Comparison of ENCODE assay signal across 12 cellular contexts in the genomic region with DNA sequence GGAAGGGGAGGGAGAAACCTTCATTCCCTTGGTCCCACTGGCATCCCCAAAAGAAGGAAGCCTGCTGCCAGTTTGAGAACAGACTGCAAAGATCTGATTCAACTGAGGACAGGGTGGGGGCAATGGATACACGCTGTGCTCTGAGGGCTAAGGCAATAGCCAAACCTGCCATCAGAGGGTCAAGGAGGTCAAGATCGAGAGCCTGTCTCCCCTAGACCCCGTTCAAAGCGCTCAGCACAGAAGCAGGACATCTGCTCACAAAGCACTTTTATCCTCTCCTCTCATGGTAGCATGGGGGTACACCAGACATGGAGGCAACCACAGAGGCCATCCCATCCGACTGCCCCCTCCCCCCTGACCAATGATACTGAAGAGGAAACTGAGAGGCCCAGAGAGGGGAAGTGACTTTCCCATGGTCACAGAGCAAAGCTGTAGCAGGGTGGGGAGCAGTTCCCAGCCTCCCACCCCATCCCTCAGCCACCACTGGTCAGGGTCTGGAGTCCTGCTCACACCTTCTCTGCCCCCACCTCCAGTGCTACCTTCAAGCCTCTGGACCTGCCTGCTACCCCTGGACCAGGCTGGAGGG. TPM values are rescaled to one million over a fixed set of nuclear protein-coding genes. Genes with fewer than 3 reads are reported as not detected.
DNase-seq lines count a peak whose midpoint lies in the region; ATAC-seq and TF ChIP-seq lines count a peak whose summit lies in the region.
"Had no signal": no experiment of that assay in that cellular context is flagged by ENCODE, and none has a peak within 500 bp of the region (broad histone marks: within the 10 kb centered on the region; RNA-seq: fewer than 3 reads in every experiment).

No MANE protein-coding gene starts in this region.

- H3K9me3 ChIP-seq in SJSA1 (replicated peaks) (no peaks in the 10 kb centered on the region), stomach (no peaks in the 10 kb centered on the region)
- H3K9me3 ChIP-seq: MG63, thoracic aorta had no signal

- no peak overlapping the region for H3K27ac Mint-ChIP-seq in glutamatergic neuron (ENCODE audit: unreplicated experiment)

- peaks cover 14% of the 10 kb centered on the region for H3K4me1 Mint-ChIP-seq in glutamatergic neuron (ENCODE audit: low read depth, unreplicated experiment)

- H3K4me1 ChIP-seq in SJSA1 (replicated peaks): peaks cover 16% of the 10 kb centered on the region
- peaks cover 0 to 20% (median 4%) of the 10 kb centered on the region in 4 donors for H3K4me1 ChIP-seq in stomach

- 40 to 75% (median 54%) methylated on average over 3 to 5 of the region's 5 CpGs for WGBS in stomach, 5 donors

- peaks cover 9% of the 10 kb centered on the region for H3K36me3 Mint-ChIP-seq in glutamatergic neuron (ENCODE audit: unreplicated experiment)

- H3K27me3 Mint-ChIP-seq in glutamatergic neuron (ENCODE audit: unreplicated experiment): peaks cover 10% of the 10 kb centered on the region

- H3K4me3 ChIP-seq in SJSA1: no peak overlapping the region
- no peak overlapping the region for H3K4me3 ChIP-seq in stomach
- H3K4me3 ChIP-seq: MG63, thoracic aorta had no signal

- TF ChIP-seq CTCF in glutamatergic neuron (IDR thresholded peaks at IDR 0.05; ENCODE audit: partially characterized antibody, unreplicated experiment) (no peak), stomach (IDR thresholded peaks at IDR 0.05) (no peak)

- peak; percentile 27 for ATAC-seq in Right ventricle myocardium superior (ENCODE audit: poor library complexity)
- ATAC-seq in Right ventricle myocardium inferior: no peak
- no peak for ATAC-seq in HG03175 (IDR thresholded peaks at IDR 0.05; ENCODE audit: unreplicated experiment)
- ATAC-seq in HG03342 (IDR thresholded peaks at IDR 0.05; ENCODE audit: unreplicated experiment): no peak

- H3K27ac ChIP-seq in SJSA1: peak overlapping the region; percentile 61
- peak overlapping the region in 3 of 5 donors; percentile 30 to 42 (median 37) for H3K27ac ChIP-seq in stomach
- H3K27ac ChIP-seq: thoracic aorta had no signal

- H3K4me3 Mint-ChIP-seq in glutamatergic neuron (ENCODE audit: unreplicated experiment): peak overlapping the region; percentile 39

- peaks cover 2% of the 10 kb centered on the region for H3K9me3 Mint-ChIP-seq in glutamatergic neuron (ENCODE audit: unreplicated experiment)

- H3K27me3 ChIP-seq in SJSA1 (replicated peaks): no peaks in the 10 kb centered on the region
- peaks cover 0 to 42% (median 0%) of the 10 kb centered on the region in 3 donors for H3K27me3 ChIP-seq in stomach
- H3K27me3 ChIP-seq: MG63 had no signal

- intact Hi-C loops in Right ventricle myocardium superior (cut with DNase I) (no loop called here), Right ventricle myocardium inferior (cut with DNase I) (no loop called here), stomach (cut with DNase I; ENCODE audit: low total_unique reads) (loop anchor here (10.0 kb wide), 1 partner anchor 204 kb away; a partner anchor contains a TSS)

- TF ChIP-seq POLR2A in stomach (IDR thresholded peaks at IDR 0.05): no peak

- TF ChIP-seq EP300 in stomach (IDR thresholded peaks at IDR 0.05): no peak

- DNase-seq in Right ventricle myocardium superior: no peak
- DNase-seq in Right ventricle myocardium inferior (ENCODE audit: missing footprints): no peak
- DNase-seq in SJSA1 (ENCODE audit: low read depth in 1 of 2, low spot score in 2 of 2): no peak
- DNase-seq in glutamatergic neuron: no peak
- no peak for DNase-seq in stomach
- DNase-seq in GM19238 (ENCODE audit: insufficient read length, low spot score): no peak
- DNase-seq: NCI-H774, occipital lobe had no signal

- H3K36me3 ChIP-seq in SJSA1 (no peaks in the 10 kb centered on the region), stomach (no peaks in the 10 kb centered on the region)
- H3K36me3 ChIP-seq: MG63, thoracic aorta had no signal

RNA-seq across cellular contexts. Expression of a gene that starts 11.1 kb away (rescaled TPM):
- 0.91 TPM for total RNA-seq in Right ventricle myocardium superior
- total RNA-seq in Right ventricle myocardium inferior: 1.5 TPM
- 0.05 TPM in 1 of 2 replicates, not detected in the other for total RNA-seq in SJSA1 (2014; rRNA removed; shearing (Covaris generic))
- total RNA-seq in glutamatergic neuron (ENCODE audit: unreplicated experiment): 53.4 TPM
- 10 to 100 TPM in 2 of 5 donors, 1 to 10 TPM in 1, under 1 TPM in 2; 0.89 to 23.3 (median 3.9) TPM for total RNA-seq in stomach
- 1 to 10 TPM in 2 of 3 donors, under 1 TPM in 1; 0.68 to 2.7 (median 1.8) TPM for polyA plus RNA-seq in stomach

RNA-seq across cellular contexts. Expression of a gene that starts 45.2 kb away (rescaled TPM):
- 8.4 TPM for total RNA-seq in Right ventricle myocardium superior
- 9.1 TPM for total RNA-seq in Right ventricle myocardium inferior
- total RNA-seq in SJSA1 (2014; rRNA removed; shearing (Covaris generic)): 20.6 and 23.0 TPM in 2 replicates
- 24.1 TPM for total RNA-seq in glutamatergic neuron (ENCODE audit: unreplicated experiment)
- 10 to 100 TPM in 2 of 5 donors, 1 to 10 TPM in 3; 4.6 to 17.0 (median 8.8) TPM for total RNA-seq in stomach
- polyA plus RNA-seq in stomach: 1 to 10 TPM; 5.5 to 5.7 (median 5.5) TPM

RNA-seq across cellular contexts. Expression of a gene that starts 51.1 kb away (rescaled TPM):
- total RNA-seq in Right ventricle myocardium superior (4.0 TPM), Right ventricle myocardium inferior (5.1 TPM), glutamatergic neuron (ENCODE audit: unreplicated experiment) (79.1 TPM), stomach (10 to 100 TPM in 2 of 5 donors, 1 to 10 TPM in 3; 2.2 to 74.1 (median 8.3) TPM)
- total RNA-seq in SJSA1 (2014; rRNA removed; shearing (Covaris generic)): not detected in 2 replicates
- polyA plus RNA-seq in stomach: 1 to 10 TPM in 2 of 3 donors, under 1 TPM in 1; 0.92 to 3.1 (median 1.1) TPM
